In genomic region chr10:11612004-11613001, GRCh38 we compare ENCODE assay signal across 1 cellular context.
TF ChIP-seq lines count a peak whose summit lies in the region.

No MANE protein-coding gene starts in this region.

TF ChIP-seq in K562, 482 proteins besides CTCF, POLR2A, EP300 and RAD21 (continued from another document):
- TF ChIP-seq VEZF1 (CRISPR knock-in tag; IDR thresholded peaks at IDR 0.05) = peak; percentile 69; the same call in 1 of the 2 replicates
- TF ChIP-seq GATAD2B (IDR thresholded peaks at IDR 0.05; ENCODE audit: borderline replicate concordance) = no peak; the same call in 1 of the 2 replicates
- TF ChIP-seq TEAD1 (CRISPR knock-in tag; IDR thresholded peaks at IDR 0.05) = peak in 1 of 2 experiments; percentile 35; a peak in 1 of 4 replicates
- TF ChIP-seq BRD4 (IDR thresholded peaks at IDR 0.05) = peak; percentile 52; the same call in 1 of the 2 replicates
- no peak for TF ChIP-seq PBX2 (CRISPR knock-in tag; IDR thresholded peaks at IDR 0.05; ENCODE audit: low read depth)
- peak; percentile 96 for TF ChIP-seq PBX2 (tag; conservative IDR thresholded peaks at IDR 0.05; ENCODE audit: low read depth)
- TF ChIP-seq NFATC3 (IDR thresholded peaks at IDR 0.05) = no peak
- TF ChIP-seq NELFE (IDR thresholded peaks at IDR 0.05; ENCODE audit: insufficient read depth, insufficient read length) = no peak
- peak; percentile 67 for TF ChIP-seq TBP (optimal IDR thresholded peaks at IDR 0.05; ENCODE audit: low read depth, low read length)
- TF ChIP-seq RBFOX2 (IDR thresholded peaks at IDR 0.05; ENCODE audit: low read depth, low read length) = no peak; the same call in 1 of the 2 replicates
- TF ChIP-seq HDGF (IDR thresholded peaks at IDR 0.05) = 0 out of 2 replicates have a peak, but pooled peaks have one; percentile 61
- TF ChIP-seq, protein P1, sequence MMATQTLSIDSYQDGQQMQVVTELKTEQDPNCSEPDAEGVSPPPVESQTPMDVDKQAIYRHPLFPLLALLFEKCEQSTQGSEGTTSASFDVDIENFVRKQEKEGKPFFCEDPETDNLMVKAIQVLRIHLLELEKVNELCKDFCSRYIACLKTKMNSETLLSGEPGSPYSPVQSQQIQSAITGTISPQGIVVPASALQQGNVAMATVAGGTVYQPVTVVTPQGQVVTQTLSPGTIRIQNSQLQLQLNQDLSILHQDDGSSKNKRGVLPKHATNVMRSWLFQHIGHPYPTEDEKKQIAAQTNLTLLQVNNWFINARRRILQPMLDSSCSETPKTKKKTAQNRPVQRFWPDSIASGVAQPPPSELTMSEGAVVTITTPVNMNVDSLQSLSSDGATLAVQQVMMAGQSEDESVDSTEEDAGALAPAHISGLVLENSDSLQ (IDR thresholded peaks at IDR 0.05) = peak; percentile 94
- TF ChIP-seq, protein P2, sequence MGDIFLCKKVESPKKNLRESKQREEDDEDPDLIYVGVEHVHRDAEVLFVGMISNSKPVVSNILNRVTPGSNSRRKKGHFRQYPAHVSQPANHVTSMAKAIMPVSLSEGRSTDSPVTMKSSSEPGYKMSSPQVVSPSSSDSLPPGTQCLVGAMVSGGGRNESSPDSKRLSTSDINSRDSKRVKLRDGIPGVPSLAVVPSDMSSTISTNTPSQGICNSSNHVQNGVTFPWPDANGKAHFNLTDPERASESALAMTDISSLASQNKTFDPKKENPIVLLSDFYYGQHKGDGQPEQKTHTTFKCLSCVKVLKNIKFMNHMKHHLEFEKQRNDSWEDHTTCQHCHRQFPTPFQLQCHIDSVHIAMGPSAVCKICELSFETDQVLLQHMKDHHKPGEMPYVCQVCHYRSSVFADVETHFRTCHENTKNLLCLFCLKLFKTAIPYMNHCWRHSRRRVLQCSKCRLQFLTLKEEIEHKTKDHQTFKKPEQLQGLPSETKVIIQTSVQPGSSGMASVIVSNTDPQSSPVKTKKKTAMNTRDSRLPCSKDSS (IDR thresholded peaks at IDR 0.05; ENCODE audit: low read depth, partially characterized antibody) = no peak
